11 cellular contexts compared by ENCODE assay signal in the genomic region with DNA sequence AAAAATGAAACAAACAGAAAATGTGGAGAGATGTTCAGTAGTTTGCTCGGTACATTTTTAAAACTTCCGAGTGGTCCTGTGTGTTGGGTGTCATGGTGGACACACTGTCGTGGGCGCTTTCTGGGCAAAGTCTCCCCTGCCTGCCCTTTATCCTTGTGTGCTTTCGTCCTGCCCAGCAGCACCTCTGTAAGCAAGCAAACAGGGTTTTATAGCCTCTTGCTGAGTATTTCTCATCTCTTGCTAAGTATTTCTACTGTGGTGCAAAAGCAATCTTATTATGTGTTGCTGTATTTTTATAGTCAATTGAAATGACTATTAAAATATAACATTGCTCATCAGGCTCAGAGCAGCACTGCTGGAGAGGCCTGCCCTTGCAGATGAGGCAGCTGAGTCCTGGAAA. TPM values are rescaled to one million over a fixed set of nuclear protein-coding genes. Genes with fewer than 3 reads are reported as not detected.
DNase-seq lines count a peak whose midpoint lies in the region; ATAC-seq and TF ChIP-seq lines count a peak whose summit lies in the region.
"Had no signal": no experiment of that assay in that cellular context is flagged by ENCODE, and none has a peak within 500 bp of the region (broad histone marks: within the 10 kb centered on the region; RNA-seq: fewer than 3 reads in every experiment).

No MANE protein-coding gene starts in this region.

- ATAC-seq in mucosa of descending colon (peak; percentile 66), right lobe of liver (no peak), lower lobe of right lung (no peak)
- no peak for ATAC-seq in activated CD4-positive, alpha-beta T cell treated with anti-CD3 and anti-CD28 coated beads for 36 hours

- H3K36me3 ChIP-seq in BLaER1 treated with 17β-estradiol and CSF1 and Interleukin-3, amounts not matched to agents 10 nM and 100 nM = no peaks in the 10 kb centered on the region
- H3K36me3 ChIP-seq in mucosa of descending colon (ENCODE audit: low read depth) = no peaks in the 10 kb centered on the region
- H3K36me3 ChIP-seq in right lobe of liver = no peaks in the 10 kb centered on the region
- no peaks in the 10 kb centered on the region for H3K36me3 ChIP-seq in lower lobe of right lung

- CTCF ChIA-PET in activated CD4-positive, alpha-beta T cell treated with anti-CD3 and anti-CD28 coated beads for 36 hours (lab: Charles Lee) = no interaction called here

- H3K4me3 ChIP-seq in BLaER1 treated with 17β-estradiol and CSF1 and Interleukin-3, amounts not matched to agents 10 nM and 100 nM = no peak overlapping the region
- H3K4me3 ChIP-seq in dorsolateral prefrontal cortex (no peak overlapping the region), mucosa of descending colon (no peak overlapping the region), right lobe of liver (no peak overlapping the region), lower lobe of right lung (no peak overlapping the region)

- whole genome bisulfite sequencing in right lobe of liver (ENCODE audit: insufficient coverage, low coverage, low lambda C conversion rate, missing lambda C conversion rate) = 81% methylated on average over 5 of the region's 5 CpGs

- H3K4me1 ChIP-seq in BLaER1 treated with 17β-estradiol and CSF1 and Interleukin-3, amounts not matched to agents 10 nM and 100 nM = peaks cover 0 to 42% (median 32%) of the 10 kb centered on the region in 10 experiments; a peak in 16 of 20 replicates
- H3K4me1 ChIP-seq in mucosa of descending colon (ENCODE audit: low read depth) (no peaks in the 10 kb centered on the region), right lobe of liver (no peaks in the 10 kb centered on the region), lower lobe of right lung (no peaks in the 10 kb centered on the region)
- H3K4me1 ChIP-seq: Caco-2 had no signal

- no peaks in the 10 kb centered on the region for H3K27me3 ChIP-seq in BLaER1 treated with 17β-estradiol and CSF1 and Interleukin-3, amounts not matched to agents 10 nM and 100 nM
- no peaks in the 10 kb centered on the region for H3K27me3 ChIP-seq in dorsolateral prefrontal cortex
- H3K27me3 ChIP-seq in right lobe of liver = no peaks in the 10 kb centered on the region
- no peaks in the 10 kb centered on the region for H3K27me3 ChIP-seq in lower lobe of right lung (ENCODE audit: low read depth)

- no peak overlapping the region for H3K9ac ChIP-seq in BLaER1 treated with 17β-estradiol and CSF1 and Interleukin-3, amounts not matched to agents 10 nM and 100 nM

- no peaks in the 10 kb centered on the region for H3K27me3 Mint-ChIP-seq in activated CD4-positive, alpha-beta T cell treated with anti-CD3 and anti-CD28 coated beads for 36 hours
- H3K27me3 Mint-ChIP-seq: B cell; CD4-positive, alpha-beta T cell had no signal

- intact Hi-C loops in dorsolateral prefrontal cortex (cut with DNase I) (loop anchor here (5.0 kb wide), 1 partner anchor 47 kb away; the partner anchor contains the start of gene DOCK1 (in 2 of the 2)), mucosa of descending colon (cut with DNase I, micrococcal nuclease) (no loop called here), right lobe of liver (cut with DNase I) (no loop called here), lower lobe of right lung (cut with DNase I) (no loop called here)
- intact Hi-C loops in activated CD4-positive, alpha-beta T cell treated with anti-CD3 and anti-CD28 coated beads for 36 hours (cut with DNase I, micrococcal nuclease) = no loop called here

- peaks cover 3% of the 10 kb centered on the region for H3K9me3 Mint-ChIP-seq in activated CD4-positive, alpha-beta T cell treated with anti-CD3 and anti-CD28 coated beads for 36 hours (ENCODE audit: low read depth)
- H3K9me3 Mint-ChIP-seq: CD4-positive, alpha-beta T cell; H9 had no signal

- H4K20me1 ChIP-seq in BLaER1 treated with 17β-estradiol and CSF1 and Interleukin-3, amounts not matched to agents 10 nM and 100 nM = no peaks in the 10 kb centered on the region

- H3K4me1 Mint-ChIP-seq in activated CD4-positive, alpha-beta T cell treated with anti-CD3 and anti-CD28 coated beads for 36 hours = no peaks in the 10 kb centered on the region
- H3K4me1 Mint-ChIP-seq: B cell had no signal

- H3K27ac Mint-ChIP-seq in activated CD4-positive, alpha-beta T cell treated with anti-CD3 and anti-CD28 coated beads for 36 hours = no peak overlapping the region
- H3K27ac Mint-ChIP-seq: B cell; CD4-positive, alpha-beta T cell had no signal

- POLR2A ChIA-PET in activated CD4-positive, alpha-beta T cell treated with anti-CD3 and anti-CD28 coated beads for 36 hours (lab: Charles Lee) = interaction anchor here (0.6 kb wide), 1 partner anchor 35 kb away, joined by 6 read pairs; no protein-coding TSS in a partner anchor

- TF ChIP-seq CTCF in dorsolateral prefrontal cortex (IDR thresholded peaks at IDR 0.05 in 54 of 56, conservative IDR thresholded peaks at IDR 0.05 in 2 of 56; ENCODE audit: low read depth in 1 of 56, partially characterized antibody in 56 of 56) (no peak), mucosa of descending colon (IDR thresholded peaks at IDR 0.05) (no peak), right lobe of liver (IDR thresholded peaks at IDR 0.05) (no peak), lower lobe of right lung (IDR thresholded peaks at IDR 0.05) (no peak)

- H3K27ac ChIP-seq in BLaER1 treated with 17β-estradiol and CSF1 and Interleukin-3, amounts not matched to agents 10 nM and 100 nM = no peak overlapping the region
- H3K27ac ChIP-seq in dorsolateral prefrontal cortex (peak overlapping the region in 46 of 59 donors; percentile 1 to 97 (median 80)), right lobe of liver (no peak overlapping the region), lower lobe of right lung (no peak overlapping the region)
- H3K27ac ChIP-seq: C4-2B had no signal

- no peaks in the 10 kb centered on the region for H3K36me3 Mint-ChIP-seq in activated CD4-positive, alpha-beta T cell treated with anti-CD3 and anti-CD28 coated beads for 36 hours (ENCODE audit: low read depth)

- H3K4me3 Mint-ChIP-seq in activated CD4-positive, alpha-beta T cell treated with anti-CD3 and anti-CD28 coated beads for 36 hours = no peak overlapping the region
- H3K4me3 Mint-ChIP-seq: B cell; CD4-positive, alpha-beta T cell; H9 had no signal

- no peak for TF ChIP-seq POLR2A in right lobe of liver (IDR thresholded peaks at IDR 0.05)

- peaks cover 40 to 49% (median 44%) of the 10 kb centered on the region in 11 experiments for H3K9me3 ChIP-seq in BLaER1 treated with 17β-estradiol and CSF1 and Interleukin-3, amounts not matched to agents 10 nM and 100 nM (replicated peaks in 1 of 11)
- H3K9me3 ChIP-seq in mucosa of descending colon (no peaks in the 10 kb centered on the region), right lobe of liver (peaks cover 0 to 4% (median 0%) of the 10 kb centered on the region in 4 donors), lower lobe of right lung (no peaks in the 10 kb centered on the region)

- no peak for DNase-seq in dorsolateral prefrontal cortex
- no peak for DNase-seq in mucosa of descending colon
- no peak for DNase-seq in right lobe of liver
- no peak for DNase-seq in lower lobe of right lung
- DNase-seq in activated CD4-positive, alpha-beta T cell treated with anti-CD3 and anti-CD28 coated beads for 36 hours = no peak
- DNase-seq: Caco-2; CD4-positive, alpha-beta T cell; H9 had no signal

- H3K4me2 ChIP-seq in BLaER1 treated with 17β-estradiol and CSF1 and Interleukin-3, amounts not matched to agents 10 nM and 100 nM = peak overlapping the region in 8 of 11 experiments; percentile 9 to 84 (median 76); a peak in 15 of 22 replicates

RNA-seq across cellular contexts. Expression of gene DOCK1, which starts 48.7 kb away (rescaled TPM):
- total RNA-seq in dorsolateral prefrontal cortex = 100 to 1,000 TPM in 4 of 120 experiments, 10 to 100 TPM in 116; 31.7 to 148 (median 56.3) TPM
- total RNA-seq in mucosa of descending colon = 100 to 1,000 TPM in 1 of 3 donors, 10 to 100 TPM in 2; 56.5 to 103 (median 74.1) TPM
- total RNA-seq in right lobe of liver = 10 to 100 TPM; 13.8 to 17.8 (median 14.6) TPM
- total RNA-seq in lower lobe of right lung = 44.8 TPM
- under 1 TPM; 0.75 to 0.81 TPM for total RNA-seq in activated CD4-positive, alpha-beta T cell treated with anti-CD3 and anti-CD28 coated beads for 36 hours
- total RNA-seq: B cell; CD4-positive, alpha-beta T cell had no signal

Comparison
In these comparisons a context has a peak if more than half of its experiments do, and no peak if none do; other contexts are left out.
1. H3K27ac ChIP-seq: peak in dorsolateral prefrontal cortex (46 of 59); none in BLaER1 treated with 17β-estradiol and CSF1 and Interleukin-3, amounts not matched to agents 10 nM and 100 nM (0 of 11), right lobe of liver (0 of 3) and lower lobe of right lung (single experiment).
2. RNA of gene DOCK1, which starts 48.7 kb away (total RNA-seq): 56.5 to 103 TPM in mucosa of descending colon, 31.7 to 148 TPM in dorsolateral prefrontal cortex, 44.8 TPM in lower lobe of right lung (single experiment) and 13.8 to 17.8 TPM in right lobe of liver; 0.75 to 0.81 TPM in activated CD4-positive, alpha-beta T cell treated with anti-CD3 and anti-CD28 coated beads for 36 hours; every median in the first group is over 4 times any median in the second.
3. intact Hi-C loops: an anchor here in dorsolateral prefrontal cortex (5.0 kb wide); none called in mucosa of descending colon, right lobe of liver, lower lobe of right lung and activated CD4-positive, alpha-beta T cell treated with anti-CD3 and anti-CD28 coated beads for 36 hours.